Comparison of ENCODE assay signal across 9 cellular contexts in the genomic region with DNA sequence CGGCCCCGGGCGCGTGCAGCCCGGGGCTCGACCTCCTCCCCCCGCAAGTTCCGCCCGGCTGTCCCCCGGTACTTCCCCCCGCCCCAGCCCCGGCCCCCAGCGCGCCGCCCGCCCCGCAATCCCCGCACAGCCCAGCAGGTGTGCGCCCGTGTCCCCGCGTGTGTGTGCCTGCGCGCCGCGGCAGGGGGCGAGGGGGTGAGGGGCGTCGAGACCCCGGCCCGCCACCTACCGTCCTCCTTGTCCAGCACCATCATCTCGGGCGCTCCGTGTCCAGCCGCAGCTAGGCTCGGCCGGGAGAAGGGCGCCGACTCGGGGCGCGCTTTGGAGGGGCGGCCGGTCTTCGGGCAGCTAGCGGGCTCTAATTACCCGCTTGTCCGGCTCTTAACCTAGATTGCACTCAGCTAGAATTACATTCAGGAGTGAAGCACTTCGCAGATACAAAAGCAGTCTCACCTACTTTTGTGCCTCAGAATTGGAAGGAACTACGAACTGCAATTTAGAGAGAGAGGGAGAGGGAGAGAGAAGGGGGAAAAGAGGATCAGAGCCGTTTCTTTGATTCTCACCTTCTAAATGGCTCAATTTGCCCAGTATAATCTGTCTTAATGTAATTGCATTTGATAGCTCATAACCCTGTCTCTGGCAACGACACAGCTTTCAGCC. TPM values are rescaled to one million over a fixed set of nuclear protein-coding genes. Genes with fewer than 3 reads are reported as not detected.
A peak's percentile ranks its signal among the peaks of the same experiment; 100 is the strongest.
DNase-seq lines count a peak whose midpoint lies in the region; ATAC-seq, FAIRE-seq and TF ChIP-seq lines count a peak whose summit lies in the region.
"Had no signal": no experiment of that assay in that cellular context is flagged by ENCODE, and none has a peak within 500 bp of the region (broad histone marks: within the 10 kb centered on the region; RNA-seq: fewer than 3 reads in every experiment).

No MANE protein-coding gene starts in this region.

- POLR2A ChIA-PET in GM12878 (lab: Charles Lee) = interaction anchor here (1.0 kb wide), 1 partner anchor 17 kb away, joined by 3 read pairs; no protein-coding TSS in a partner anchor
- POLR2A ChIA-PET in HepG2 (lab: Yijun Ruan, JAX) = no interaction called here

- no peak overlapping the region for H3K27ac ChIP-seq in KMS-11
- no peak overlapping the region for H3K27ac ChIP-seq in GM12878 (ENCODE audit: control insufficient read depth, insufficient read depth)
- H3K27ac ChIP-seq in HepG2 (ENCODE audit: extremely low read length, insufficient read depth, low read length) = no peak overlapping the region
- H3K27ac ChIP-seq in transverse colon = no peak overlapping the region

- TF ChIP-seq CTCF in KMS-11 (conservative IDR thresholded peaks at IDR 0.05; ENCODE audit: low read depth, low read length) (no peak), GM12878 (IDR thresholded peaks at IDR 0.05 in 2 of 3, conservative IDR thresholded peaks at IDR 0.05 in 1 of 3; ENCODE audit: control insufficient read depth in 2 of 3, extremely low read depth in 1 of 3, insufficient read depth in 1 of 3, low read depth in 3 of 3, low read length in 3 of 3) (no peak; a peak in 1 of 6 replicates), HepG2 (CRISPR knock-in tag; IDR thresholded peaks at IDR 0.05) (no peak), transverse colon (IDR thresholded peaks at IDR 0.05) (no peak)

- TF ChIP-seq POLR2A in GM12878 (IDR thresholded peaks at IDR 0.05; ENCODE audit: low read depth, low read length) (no peak), HepG2 (IDR thresholded peaks at IDR 0.05; ENCODE audit: insufficient read depth in 1 of 2, low read depth in 2 of 2, low read length in 2 of 2) (no peak), transverse colon (IDR thresholded peaks at IDR 0.05) (no peak)

- H3K4me3 ChIP-seq in KMS-11 (IDR thresholded peaks at IDR 0.05; ENCODE audit: insufficient read depth, low read depth, low read length) = no peak overlapping the region
- peak overlapping the region; percentile 50 for H3K4me3 ChIP-seq in GM12878
- H3K4me3 ChIP-seq in HepG2 (replicated peaks in 1 of 3; ENCODE audit: insufficient read depth in 1 of 3, low read depth in 2 of 3, low read length in 3 of 3) = no peak overlapping the region
- peak overlapping the region; percentile 22 to 46 (median 34) for H3K4me3 ChIP-seq in transverse colon
- H3K4me3 ChIP-seq: lung had no signal

- BruUV-seq in GM12878 (replicated peaks; lab: Mats Ljungman, UMichigan) = no TSS peak
- BruUV-seq in HepG2 (replicated peaks; lab: Mats Ljungman, UMichigan) = no TSS peak

- in situ Hi-C loops in G401 (cut with HindIII; ENCODE audit: low sequenced_read_pairs) (no loop called here), GM12878 (cut with MboI) (no loop called here), HepG2 (cut with HindIII; ENCODE audit: extremely low pct_ligation_motif_present, low pct_unique_long_range_greater_than_20kb) (loop anchor here (5.0 to 10.0 kb wide), 2 partner anchors 36 to 258 kb away; no protein-coding TSS in a partner anchor), transverse colon (cut with MboI; ENCODE audit: low pct_ligation_motif_present in 1 of 4, low pct_unique_long_range_greater_than_20kb in 1 of 4, low sequenced_read_pairs in 3 of 4) (no loop called here)

- H3K9me3 ChIP-seq in GM12878 (replicated peaks; ENCODE audit: control insufficient read depth, insufficient read depth, low read length) = no peaks in the 10 kb centered on the region
- H3K9me3 ChIP-seq in HepG2 (ENCODE audit: low read length) = no peaks in the 10 kb centered on the region
- H3K9me3 ChIP-seq in transverse colon = no peaks in the 10 kb centered on the region

- RAD21 ChIA-PET in GM12878 (lab: Charles Lee; ENCODE audit: unreplicated experiment) = interaction anchor here (0.7 to 1.9 kb wide), 10 partner anchors 14 to 304 kb away, joined by 3 to 10 read pairs (median 4); no protein-coding TSS in a partner anchor

- FAIRE-seq in GM12878 (lab: Jason Lieb, UNC) (peak; percentile 82), HepG2 (lab: Jason Lieb, UNC) (no peak)

- 2% methylated on average over 22 of the region's 53 CpGs for WGBS in GM12878 (ENCODE audit: insufficient coverage, insufficient replicate concordance, low lambda C conversion rate, missing lambda C conversion rate)
- 18% methylated on average over 9 of the region's 53 CpGs for WGBS in HepG2 (ENCODE audit: low lambda C conversion rate)
- WGBS in transverse colon (ENCODE audit: low coverage in 1 of 2), 2 donors = 1% methylated on average over 8 to 12 of the region's 53 CpGs

- H3K9ac ChIP-seq in KMS-11 (no peak overlapping the region), GM12878 (ENCODE audit: control insufficient read depth, insufficient read depth, low read length) (no peak overlapping the region), HepG2 (ENCODE audit: insufficient read depth, low read depth, low read length) (no peak overlapping the region)

- H4K20me1 ChIP-seq in KMS-11 (ENCODE audit: insufficient read depth) (no peaks in the 10 kb centered on the region), GM12878 (ENCODE audit: control insufficient read depth, insufficient read depth) (no peaks in the 10 kb centered on the region), HepG2 (ENCODE audit: insufficient read depth, low read length) (0 out of 2 replicates have a peak, but pooled peaks cover 2% of the 10 kb centered on the region)

- H3K79me2 ChIP-seq in KMS-11 (ENCODE audit: insufficient read depth, low read depth) (no peaks in the 10 kb centered on the region), GM12878 (ENCODE audit: control insufficient read depth, insufficient read depth, low read length) (no peaks in the 10 kb centered on the region), HepG2 (ENCODE audit: insufficient read depth, low read length) (no peaks in the 10 kb centered on the region)

- ATAC-seq in GM12878 (peak; percentile 48), HepG2 (peak; percentile 22), HG03108 (IDR thresholded peaks at IDR 0.05; ENCODE audit: unreplicated experiment) (no peak), HG02970 (IDR thresholded peaks at IDR 0.05; ENCODE audit: low FRiP score, unreplicated experiment) (no peak)

- DNase-seq in G401 (ENCODE audit: low spot score) (peak; percentile 50), GM12878 (ENCODE audit: low read depth, low spot score) (no peak), HepG2 (ENCODE audit: low spot score) (no peak), transverse colon (no peak), NCI-H446 (lab: John Stamatoyannopoulos, UW) (no peak)

- CTCF ChIA-PET in GM12878 (lab: Yijun Ruan, JAX) (interaction anchor here (0.6 to 4.4 kb wide), 42 partner anchors 9 to 1165 kb away, joined by 3 to 50 read pairs (median 4); no protein-coding TSS in a partner anchor), HepG2 (lab: Yijun Ruan, JAX; ENCODE audit: low intra/inter-chr PET ratio, low total read pairs) (interaction anchor here (3.0 kb wide), 1 partner anchor 37 kb away, joined by 12 read pairs; no protein-coding TSS in a partner anchor)

- H2AFZ ChIP-seq in KMS-11 (ENCODE audit: low read depth) (peak overlapping the region; percentile 81), GM12878 (ENCODE audit: control insufficient read depth, low read depth, low read length) (peak overlapping the region; percentile 28; the same call in 1 of the 2 replicates), HepG2 (ENCODE audit: low read length) (no peak overlapping the region)

- SMC1A ChIA-PET in GM12878 (lab: Charles Lee; ENCODE audit: uncharacterized antibody, unreplicated experiment) = interaction anchor here (0.6 to 2.9 kb wide), 15 partner anchors 11 to 304 kb away, joined by 3 to 20 read pairs (median 4); no protein-coding TSS in a partner anchor

- H3K4me1 ChIP-seq in KMS-11 (ENCODE audit: low read depth, poor library complexity, severe bottlenecking) = peaks cover 7% of the 10 kb centered on the region
- no peaks in the 10 kb centered on the region for H3K4me1 ChIP-seq in GM12878 (ENCODE audit: control insufficient read depth, insufficient read depth, low read length)
- H3K4me1 ChIP-seq in HepG2 (ENCODE audit: insufficient read depth, low read length) = no peaks in the 10 kb centered on the region
- H3K4me1 ChIP-seq in transverse colon = peaks cover 6 to 25% (median 22%) of the 10 kb centered on the region in 4 donors

- H3K4me2 ChIP-seq in KMS-11 (peak overlapping the region; percentile 83), GM12878 (ENCODE audit: control insufficient read depth, insufficient read depth) (peak overlapping the region; percentile 75; the same call in 1 of the 2 replicates), HepG2 (ENCODE audit: low read depth, low read length) (peak overlapping the region; percentile 32; the same call in 1 of the 2 replicates)

- intact Hi-C loops in GM12878 (cut with micrococcal nuclease; ENCODE audit: unreplicated experiment) (loop anchor here (1.0 to 5.0 kb wide), 2 partner anchors 38 to 71 kb away; no protein-coding TSS in a partner anchor), HepG2 (cut with micrococcal nuclease; ENCODE audit: unreplicated experiment) (no loop called here), transverse colon (cut with DNase I; ENCODE audit: low total_unique reads) (no loop called here)

- TF ChIP-seq EP300 in GM12878 (IDR thresholded peaks at IDR 0.05; ENCODE audit: borderline replicate concordance in 1 of 2, control insufficient read depth in 1 of 2, low read depth in 2 of 2, low read length in 2 of 2) (no peak), HepG2 (IDR thresholded peaks at IDR 0.05; ENCODE audit: low read depth in 2 of 2, low read length in 2 of 2) (no peak), HepG2 (CRISPR knock-in tag; IDR thresholded peaks at IDR 0.05; ENCODE audit: borderline replicate concordance) (no peak), transverse colon (IDR thresholded peaks at IDR 0.05; ENCODE audit: low read depth) (no peak)

- H3K27me3 ChIP-seq in KMS-11 (ENCODE audit: insufficient read depth, low read depth) = peaks cover 14% of the 10 kb centered on the region; the same call in 1 of the 2 replicates
- H3K27me3 ChIP-seq in GM12878 (replicated peaks in 1 of 2; ENCODE audit: control insufficient read depth in 2 of 2, insufficient read depth in 2 of 2, low read length in 1 of 2) = peaks cover 20 to 24% of the 10 kb centered on the region in 2 experiments
- peaks cover 12 to 89% of the 10 kb centered on the region in 2 experiments for H3K27me3 ChIP-seq in HepG2 (ENCODE audit: control insufficient read depth in 1 of 2, insufficient read depth in 2 of 2, low read length in 2 of 2)
- peaks cover 75% of the 10 kb centered on the region for H3K27me3 ChIP-seq in transverse colon

- H3K36me3 ChIP-seq in KMS-11 (ENCODE audit: insufficient read depth) (no peaks in the 10 kb centered on the region), GM12878 (ENCODE audit: control insufficient read depth in 2 of 2, insufficient read depth in 2 of 2, low read length in 1 of 2) (no peaks in the 10 kb centered on the region), HepG2 (replicated peaks in 1 of 2; ENCODE audit: control insufficient read depth in 1 of 2, insufficient read depth in 2 of 2, low read length in 2 of 2) (no peaks in the 10 kb centered on the region), transverse colon (no peaks in the 10 kb centered on the region)

- TF ChIP-seq RAD21 in GM12878 (IDR thresholded peaks at IDR 0.05; ENCODE audit: insufficient read depth, low read depth, low read length) (no peak), HepG2 (CRISPR knock-in tag; IDR thresholded peaks at IDR 0.05) (no peak)

RNA-seq across cellular contexts. Expression of gene LMO1, which starts 0.4 kb away (rescaled TPM):
- total RNA-seq in G401 (2014; rRNA removed; shearing (Covaris generic)) = not detected in 2 replicates
- not detected in 2 replicates for total RNA-seq in GM12878 (2013; cell fraction: nucleolus; rRNA removed)
- total RNA-seq in GM12878 (2014; rRNA removed) (not detected in 2 replicates), GM12878 (2014; rRNA removed; fragmentation: Illumina TruSeq; extraction: Trizol) (not detected in 2 replicates), GM12878 (2021) (not detected in 2 replicates), HepG2 (2016; rRNA removed; fragmentation: Illumina TruSeq; extraction: Trizol) (not detected in 2 replicates), transverse colon (not detected)
- polyA plus RNA-seq in GM12878 (2011; ENCODE audit: low read depth) = not detected
- polyA plus RNA-seq in GM12878 (2011; rRNA removed) (not detected in 2 replicates), GM12878 (2014; fragmentation: Illumina TruSeq; extraction: Trizol) (not detected in 2 replicates), GM12878 (2014; fragmentation: Nextera tagmentation; extraction: Ambion mirVana) (not detected), GM12878 (2014; rRNA removed) (not detected in 2 replicates), GM12878 (2016; fragmentation: Nextera tagmentation; extraction: Ambion mirVana) (not detected), HepG2 (2011; rRNA removed) (not detected in 2 replicates)
- not detected in 2 replicates for polyA plus RNA-seq in GM12878 (2011; cell fraction: cytosol; rRNA removed)
- polyA plus RNA-seq in GM12878 (2011; cell fraction: nucleus; rRNA removed) = not detected in 2 replicates
- not detected in 2 replicates for polyA plus RNA-seq in GM12878 (2012)
- polyA minus RNA-seq in GM12878 (2011; rRNA and poly(A)+ RNA removed) = not detected in 2 replicates
- polyA minus RNA-seq in GM12878 (2011; cell fraction: cytosol; rRNA and poly(A)+ RNA removed) = not detected in 2 replicates
- polyA minus RNA-seq in GM12878 (2011; cell fraction: nucleus; rRNA and poly(A)+ RNA removed) = not detected in 2 replicates
- not detected in 2 replicates for total RNA-seq in HepG2 (2016; cell fraction: cytosol; rRNA removed; fragmentation: Illumina TruSeq; extraction: Trizol; ENCODE audit: low read depth)
- total RNA-seq in HepG2 (2016; cell fraction: insoluble cytoplasmic fraction; rRNA removed; fragmentation: Illumina TruSeq; extraction: Trizol) = not detected in 2 replicates
- total RNA-seq in HepG2 (2016; cell fraction: membrane; rRNA removed; fragmentation: Illumina TruSeq; extraction: Trizol) = not detected in 2 replicates
- total RNA-seq in HepG2 (2016; cell fraction: nucleus; rRNA removed; fragmentation: Illumina TruSeq; extraction: Trizol) = not detected in 2 replicates
- not detected in 2 replicates for polyA plus RNA-seq in HepG2 (2011; cell fraction: cytosol; rRNA removed)
- not detected in 2 replicates for polyA plus RNA-seq in HepG2 (2011; cell fraction: nucleus; rRNA removed)
- not detected in 2 replicates for polyA plus RNA-seq in HepG2 (2012)
- not detected in 2 replicates for polyA plus RNA-seq in HepG2 (2016; cell fraction: cytosol; fragmentation: Illumina TruSeq; extraction: Trizol; ENCODE audit: low read depth)
- polyA plus RNA-seq in HepG2 (2016; cell fraction: insoluble cytoplasmic fraction; fragmentation: Illumina TruSeq; extraction: Trizol; ENCODE audit: low read depth) = not detected in 2 replicates
- not detected in 2 replicates for polyA plus RNA-seq in HepG2 (2016; cell fraction: membrane; fragmentation: Illumina TruSeq; extraction: Trizol; ENCODE audit: low read depth)
- not detected in 2 replicates for polyA plus RNA-seq in HepG2 (2016; cell fraction: nucleus; fragmentation: Illumina TruSeq; extraction: Trizol; ENCODE audit: insufficient read depth, low read depth)
- polyA minus RNA-seq in HepG2 (2011; rRNA and poly(A)+ RNA removed; ENCODE audit: low replicate concordance) = 1.9 TPM in 1 of 2 replicates, not detected in the other
- polyA minus RNA-seq in HepG2 (2011; cell fraction: cytosol; rRNA and poly(A)+ RNA removed) = not detected in 2 replicates
- not detected in 2 replicates for polyA minus RNA-seq in HepG2 (2011; cell fraction: nucleus; rRNA and poly(A)+ RNA removed)
- polyA plus RNA-seq: lung had no signal

Comparison
In these comparisons a context has a peak if more than half of its experiments do, and no peak if none do; other contexts are left out.
1. H3K4me2 ChIP-seq: peak in every context shown above with its lines; median percentile 83 in KMS-11; 75 in GM12878; 32 in HepG2.
2. H3K4me3 ChIP-seq: peak in GM12878 (single experiment) and transverse colon (4 of 4); none in KMS-11 (single experiment) and HepG2 (0 of 3).
3. ATAC-seq: peak in GM12878 (single experiment) and HepG2 (single experiment); none in HG03108 (single experiment) and HG02970 (single experiment).